ENCODE assay signal across 8 cellular contexts in genomic region chr6:17167327-17167979, GRCh38.
DNase-seq lines count a peak whose midpoint lies in the region; ATAC-seq, FAIRE-seq and TF ChIP-seq lines count a peak whose summit lies in the region.

No MANE protein-coding gene starts in this region.

- no peak overlapping the region for H3K4me3 ChIP-seq in GM12875 (ENCODE audit: low read depth, low read length)

- no peak for FAIRE-seq in RCC 7860 (lab: Jason Lieb, UNC)

- H3K4me1 Mint-ChIP-seq in progenitor cell of endocrine pancreas (ENCODE audit: low read depth) = no peaks in the 10 kb centered on the region

- peaks cover 4% of the 10 kb centered on the region for H3K9me3 Mint-ChIP-seq in progenitor cell of endocrine pancreas (ENCODE audit: low read depth)

- no peak overlapping the region for H3K27ac Mint-ChIP-seq in progenitor cell of endocrine pancreas

- TF ChIP-seq CTCF in GM12875 (IDR thresholded peaks at IDR 0.05; ENCODE audit: borderline replicate concordance, insufficient read depth, low read depth, low read length) (peak; percentile 16; the same call in 1 of the 2 replicates), progenitor cell of endocrine pancreas (IDR thresholded peaks at IDR 0.05; ENCODE audit: unreplicated experiment) (peak; percentile 69)

- ATAC-seq in GM18870 (IDR thresholded peaks at IDR 0.05; ENCODE audit: unreplicated experiment) = no peak
- no peak for ATAC-seq in HG02610 (IDR thresholded peaks at IDR 0.05; ENCODE audit: unreplicated experiment)

- H3K27me3 Mint-ChIP-seq in progenitor cell of endocrine pancreas = no peaks in the 10 kb centered on the region

- no peak overlapping the region for H3K4me3 Mint-ChIP-seq in progenitor cell of endocrine pancreas (ENCODE audit: low read depth)

- H3K36me3 Mint-ChIP-seq in progenitor cell of endocrine pancreas (ENCODE audit: insufficient read depth) = no peaks in the 10 kb centered on the region

- DNase-seq in RCC 7860 (ENCODE audit: low spot score) = peak; percentile 15
- DNase-seq in foreskin melanocyte = peak; percentile 25
- peak; percentile 30 for DNase-seq in progenitor cell of endocrine pancreas (ENCODE audit: low spot score, unreplicated experiment)
- no peak for DNase-seq in NCI-H187 treated with DMSO at 0.1 percent for 48 hours (lab: John Stamatoyannopoulos, UW)
- no peak for DNase-seq in NCI-H345 (lab: John Stamatoyannopoulos, UW)

Comparison
In these comparisons a context has a peak if more than half of its experiments do, and no peak if none do; other contexts are left out.
1. DNase-seq: peak in RCC 7860 (single experiment), foreskin melanocyte (single experiment) and progenitor cell of endocrine pancreas (single experiment); none in NCI-H187 treated with DMSO at 0.1 percent for 48 hours (single experiment) and NCI-H345 (single experiment).